ENCODE assay signal across 1 cellular context in the genomic region with DNA sequence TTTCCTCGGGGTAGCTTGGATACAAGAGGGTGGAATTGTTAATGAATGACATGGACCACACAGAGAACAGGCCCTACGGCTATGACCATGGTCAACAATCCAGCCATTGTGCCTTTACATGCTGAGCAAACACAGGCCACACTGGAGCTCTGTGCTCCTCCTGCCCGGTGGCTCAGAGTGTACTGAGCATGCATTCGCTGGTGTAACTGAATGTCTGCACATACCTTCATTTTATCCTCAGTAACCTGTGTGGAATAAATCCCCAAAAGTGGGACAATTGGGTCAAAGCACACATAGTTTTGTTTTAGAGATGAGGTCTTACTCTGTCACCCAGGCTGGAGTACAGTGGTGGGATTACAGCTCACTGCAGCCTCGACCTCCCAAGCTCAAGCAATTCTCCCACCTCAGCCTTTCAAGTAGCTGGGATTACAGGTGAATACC.
TF ChIP-seq lines count a peak whose summit lies in the region.

No MANE protein-coding gene starts in this region.

TF ChIP-seq in HepG2, 621 proteins besides CTCF, POLR2A, EP300 and RAD21 (continued from another document and continues in another):
- TF ChIP-seq HMGXB4 (CRISPR knock-in tag; IDR thresholded peaks at IDR 0.05; ENCODE audit: borderline replicate concordance in 1 of 2, low read depth in 1 of 2) (peak; percentile 33 to 62; a peak in 1 of 4 replicates), ZNF101 (CRISPR knock-in tag; IDR thresholded peaks at IDR 0.05; ENCODE audit: borderline replicate concordance, low read depth) (no peak), IKZF4 (CRISPR knock-in tag; IDR thresholded peaks at IDR 0.05; ENCODE audit: borderline replicate concordance, low read depth, not compliant biosample characterization) (no peak), SUZ12 (IDR thresholded peaks at IDR 0.05; ENCODE audit: low read depth, low read length) (no peak), ZSCAN9 (CRISPR knock-in tag; IDR thresholded peaks at IDR 0.05; ENCODE audit: borderline replicate concordance) (peak; percentile 75; the same call in 1 of the 2 replicates), CEBPZ (IDR thresholded peaks at IDR 0.05; ENCODE audit: low read length) (no peak), NONO (IDR thresholded peaks at IDR 0.05) (no peak), NONO (CRISPR knock-in tag; conservative IDR thresholded peaks at IDR 0.05) (peak; percentile 71; the same call in 1 of the 2 replicates), ZNF672 (CRISPR knock-in tag; IDR thresholded peaks at IDR 0.05) (no peak), ZNF335 (CRISPR knock-in tag; IDR thresholded peaks at IDR 0.05) (no peak), ZNF558 (CRISPR knock-in tag; IDR thresholded peaks at IDR 0.05; ENCODE audit: borderline replicate concordance) (no peak), NFRKB (IDR thresholded peaks at IDR 0.05) (no peak), GZF1 (CRISPR knock-in tag; IDR thresholded peaks at IDR 0.05) (peak; percentile 83; the same call in 1 of the 2 replicates), ATF7 (IDR thresholded peaks at IDR 0.05) (no peak), ATF7 (CRISPR knock-in tag; IDR thresholded peaks at IDR 0.05) (no peak), MIER3 (CRISPR knock-in tag; IDR thresholded peaks at IDR 0.05; ENCODE audit: borderline replicate concordance) (no peak), HDAC6 (IDR thresholded peaks at IDR 0.05; ENCODE audit: low read depth, low read length) (no peak), NBN (conservative IDR thresholded peaks at IDR 0.05) (no peak), ADNP (CRISPR knock-in tag; IDR thresholded peaks at IDR 0.05) (no peak), ELF4 (CRISPR knock-in tag; IDR thresholded peaks at IDR 0.05; ENCODE audit: borderline replicate concordance) (no peak), MATR3 (CRISPR knock-in tag; IDR thresholded peaks at IDR 0.05) (no peak), CENPX (CRISPR knock-in tag; IDR thresholded peaks at IDR 0.05) (no peak), TBP (CRISPR knock-in tag; IDR thresholded peaks at IDR 0.05) (no peak), ZIK1 (CRISPR knock-in tag; IDR thresholded peaks at IDR 0.05; ENCODE audit: borderline replicate concordance, low read depth) (no peak), AGO1 (IDR thresholded peaks at IDR 0.05; ENCODE audit: low read depth, low read length, poor library complexity, severe bottlenecking) (no peak), MAFF (IDR thresholded peaks at IDR 0.05; ENCODE audit: low read depth, low read length) (no peak), NFYB (CRISPR knock-in tag; IDR thresholded peaks at IDR 0.05) (no peak), ZNF629 (CRISPR knock-in tag; conservative IDR thresholded peaks at IDR 0.05) (peak; percentile 18; the same call in 1 of the 2 replicates), ZNF615 (CRISPR knock-in tag; IDR thresholded peaks at IDR 0.05; ENCODE audit: borderline replicate concordance) (no peak), ZNF142 (CRISPR knock-in tag; IDR thresholded peaks at IDR 0.05) (no peak; the same call in 1 of the 2 replicates), KLF16 (CRISPR knock-in tag; IDR thresholded peaks at IDR 0.05) (no peak), ZNF547 (CRISPR knock-in tag; IDR thresholded peaks at IDR 0.05) (no peak), ZFP41 (CRISPR knock-in tag; IDR thresholded peaks at IDR 0.05; ENCODE audit: borderline replicate concordance) (peak; percentile 67; the same call in 1 of the 2 replicates), NAIF1 (CRISPR knock-in tag; IDR thresholded peaks at IDR 0.05; ENCODE audit: borderline replicate concordance) (no peak), SRY (CRISPR knock-in tag; IDR thresholded peaks at IDR 0.05) (no peak), REPIN1 (CRISPR knock-in tag; IDR thresholded peaks at IDR 0.05; ENCODE audit: borderline replicate concordance, low read depth) (peak; percentile 84; the same call in 1 of the 2 replicates), ZNF891 (CRISPR knock-in tag; IDR thresholded peaks at IDR 0.05) (no peak; the same call in 1 of the 2 replicates), PAF1 (CRISPR knock-in tag; IDR thresholded peaks at IDR 0.05) (no peak), MAFK (conservative IDR thresholded peaks at IDR 0.05 in 1 of 2, IDR thresholded peaks at IDR 0.05 in 1 of 2; ENCODE audit: low read length in 2 of 2) (no peak), ZZZ3 (CRISPR knock-in tag; IDR thresholded peaks at IDR 0.05; ENCODE audit: borderline replicate concordance) (no peak; the same call in 1 of the 2 replicates)
- TF ChIP-seq, protein P1, sequence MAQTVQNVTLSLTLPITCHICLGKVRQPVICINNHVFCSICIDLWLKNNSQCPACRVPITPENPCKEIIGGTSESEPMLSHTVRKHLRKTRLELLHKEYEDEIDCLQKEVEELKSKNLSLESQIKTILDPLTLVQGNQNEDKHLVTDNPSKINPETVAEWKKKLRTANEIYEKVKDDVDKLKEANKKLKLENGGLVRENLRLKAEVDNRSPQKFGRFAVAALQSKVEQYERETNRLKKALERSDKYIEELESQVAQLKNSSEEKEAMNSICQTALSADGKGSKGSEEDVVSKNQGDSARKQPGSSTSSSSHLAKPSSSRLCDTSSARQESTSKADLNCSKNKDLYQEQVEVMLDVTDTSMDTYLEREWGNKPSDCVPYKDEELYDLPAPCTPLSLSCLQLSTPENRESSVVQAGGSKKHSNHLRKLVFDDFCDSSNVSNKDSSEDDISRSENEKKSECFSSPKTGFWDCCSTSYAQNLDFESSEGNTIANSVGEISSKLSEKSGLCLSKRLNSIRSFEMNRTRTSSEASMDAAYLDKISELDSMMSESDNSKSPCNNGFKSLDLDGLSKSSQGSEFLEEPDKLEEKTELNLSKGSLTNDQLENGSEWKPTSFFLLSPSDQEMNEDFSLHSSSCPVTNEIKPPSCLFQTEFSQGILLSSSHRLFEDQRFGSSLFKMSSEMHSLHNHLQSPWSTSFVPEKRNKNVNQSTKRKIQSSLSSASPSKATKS (CRISPR knock-in tag; IDR thresholded peaks at IDR 0.05), result no peak
- TF ChIP-seq, protein P2, sequence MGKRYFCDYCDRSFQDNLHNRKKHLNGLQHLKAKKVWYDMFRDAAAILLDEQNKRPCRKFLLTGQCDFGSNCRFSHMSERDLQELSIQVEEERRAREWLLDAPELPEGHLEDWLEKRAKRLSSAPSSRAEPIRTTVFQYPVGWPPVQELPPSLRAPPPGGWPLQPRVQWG (CRISPR knock-in tag; IDR thresholded peaks at IDR 0.05; ENCODE audit: borderline replicate concordance, low read depth), result no peak
- TF ChIP-seq, protein P3, sequence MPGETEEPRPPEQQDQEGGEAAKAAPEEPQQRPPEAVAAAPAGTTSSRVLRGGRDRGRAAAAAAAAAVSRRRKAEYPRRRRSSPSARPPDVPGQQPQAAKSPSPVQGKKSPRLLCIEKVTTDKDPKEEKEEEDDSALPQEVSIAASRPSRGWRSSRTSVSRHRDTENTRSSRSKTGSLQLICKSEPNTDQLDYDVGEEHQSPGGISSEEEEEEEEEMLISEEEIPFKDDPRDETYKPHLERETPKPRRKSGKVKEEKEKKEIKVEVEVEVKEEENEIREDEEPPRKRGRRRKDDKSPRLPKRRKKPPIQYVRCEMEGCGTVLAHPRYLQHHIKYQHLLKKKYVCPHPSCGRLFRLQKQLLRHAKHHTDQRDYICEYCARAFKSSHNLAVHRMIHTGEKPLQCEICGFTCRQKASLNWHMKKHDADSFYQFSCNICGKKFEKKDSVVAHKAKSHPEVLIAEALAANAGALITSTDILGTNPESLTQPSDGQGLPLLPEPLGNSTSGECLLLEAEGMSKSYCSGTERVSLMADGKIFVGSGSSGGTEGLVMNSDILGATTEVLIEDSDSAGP (CRISPR knock-in tag; IDR thresholded peaks at IDR 0.05; ENCODE audit: borderline replicate concordance), result no peak
- TF ChIP-seq, protein P4, sequence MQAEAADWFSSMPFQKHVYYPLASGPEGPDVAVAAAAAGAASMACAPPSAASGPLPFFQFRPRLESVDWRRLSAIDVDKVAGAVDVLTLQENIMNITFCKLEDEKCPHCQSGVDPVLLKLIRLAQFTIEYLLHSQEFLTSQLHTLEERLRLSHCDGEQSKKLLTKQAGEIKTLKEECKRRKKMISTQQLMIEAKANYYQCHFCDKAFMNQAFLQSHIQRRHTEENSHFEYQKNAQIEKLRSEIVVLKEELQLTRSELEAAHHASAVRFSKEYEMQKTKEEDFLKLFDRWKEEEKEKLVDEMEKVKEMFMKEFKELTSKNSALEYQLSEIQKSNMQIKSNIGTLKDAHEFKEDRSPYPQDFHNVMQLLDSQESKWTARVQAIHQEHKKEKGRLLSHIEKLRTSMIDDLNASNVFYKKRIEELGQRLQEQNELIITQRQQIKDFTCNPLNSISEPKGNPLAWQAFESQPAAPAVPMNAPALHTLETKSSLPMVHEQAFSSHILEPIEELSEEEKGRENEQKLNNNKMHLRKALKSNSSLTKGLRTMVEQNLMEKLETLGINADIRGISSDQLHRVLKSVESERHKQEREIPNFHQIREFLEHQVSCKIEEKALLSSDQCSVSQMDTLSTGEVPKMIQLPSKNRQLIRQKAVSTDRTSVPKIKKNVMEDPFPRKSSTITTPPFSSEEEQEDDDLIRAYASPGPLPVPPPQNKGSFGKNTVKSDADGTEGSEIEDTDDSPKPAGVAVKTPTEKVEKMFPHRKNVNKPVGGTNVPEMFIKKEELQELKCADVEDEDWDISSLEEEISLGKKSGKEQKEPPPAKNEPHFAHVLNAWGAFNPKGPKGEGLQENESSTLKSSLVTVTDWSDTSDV (CRISPR knock-in tag; IDR thresholded peaks at IDR 0.05), result no peak
